ENCODE assay signal across 9 cellular contexts in genomic region chrX:15738686-15739016, GRCh38.
A peak's percentile ranks its signal among the peaks of the same experiment; 100 is the strongest.
DNase-seq lines count a peak whose midpoint lies in the region; ATAC-seq and TF ChIP-seq lines count a peak whose summit lies in the region.
"Had no signal": no experiment of that assay in that cellular context is flagged by ENCODE, and none has a peak within 500 bp of the region (broad histone marks: within the 10 kb centered on the region; RNA-seq: fewer than 3 reads in every experiment).

No MANE protein-coding gene starts in this region.

- peak overlapping the region; percentile 58 for H3K4me3 ChIP-seq in fibroblast of pulmonary artery (replicated peaks; ENCODE audit: low read depth, low read length)
- peak overlapping the region; percentile 42 for H3K4me3 ChIP-seq in skeletal muscle cell (ENCODE audit: low read depth, low read length)

- ATAC-seq in GM19395 (IDR thresholded peaks at IDR 0.05; ENCODE audit: unreplicated experiment), result peak; percentile 11

- no peak for DNase-seq in fibroblast of pulmonary artery (ENCODE audit: low read depth)
- no peak for DNase-seq in skeletal muscle cell (ENCODE audit: low read depth)
- no peak for DNase-seq in DMS 273 (lab: John Stamatoyannopoulos, UW; ENCODE audit: unreplicated experiment)
- no peak for DNase-seq in GOT3 (lab: John Stamatoyannopoulos, UW)
- no peak for DNase-seq in 8988T
- no peak for DNase-seq in activated CD4-positive, alpha-beta T cell treated with anti-CD3 and anti-CD28 coated beads, Interleukin-2, amount 50 U/mL, for 48 hours

- H3K27ac ChIP-seq in VCaP, result peak overlapping the region; percentile 36
- H3K27ac ChIP-seq: epithelial cell of prostate had no signal

- no peak for TF ChIP-seq CTCF in VCaP (conservative IDR thresholded peaks at IDR 0.05)
- TF ChIP-seq CTCF in fibroblast of pulmonary artery (IDR thresholded peaks at IDR 0.05; ENCODE audit: low read length, missing control alignments), result no peak
